Comparison of ENCODE assay signal across 8 cellular contexts in the genomic region with DNA sequence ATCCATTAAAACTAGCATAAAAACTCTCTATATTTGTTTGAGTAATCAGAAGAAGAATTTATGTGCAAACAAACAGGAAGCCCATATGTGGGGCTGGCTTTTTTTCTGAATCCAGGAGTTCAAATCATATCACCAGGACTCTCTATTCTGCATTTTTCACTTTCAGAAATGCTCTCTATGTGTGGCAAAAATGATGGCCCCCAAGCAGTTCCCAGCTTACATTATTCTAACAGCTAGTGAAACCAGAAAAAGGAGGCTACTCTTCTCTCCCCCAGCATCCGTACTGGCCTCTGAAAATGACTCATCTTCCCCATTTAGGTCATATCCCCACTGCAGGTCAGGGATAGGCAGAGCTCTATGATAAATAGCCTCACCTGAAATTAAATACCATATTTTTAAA.
DNase-seq lines count a peak whose midpoint lies in the region; ATAC-seq lines count a peak whose summit lies in the region.

No MANE protein-coding gene starts in this region.

- DNase-seq in caudate nucleus (lab: John Stamatoyannopoulos, UW), result no peak
- no peak for DNase-seq in GM03348 (ENCODE audit: low spot score)
- no peak for DNase-seq in inferior parietal cortex (ENCODE audit: extremely low spot score)
- no peak for DNase-seq in stimulated activated CD4-positive, alpha-beta T cell treated with anti-CD3 and anti-CD28 coated beads, Interleukin-4, amount 100 ng/mL, for 1 hour
- no peak for DNase-seq in SHP77 (lab: John Stamatoyannopoulos, UW)

- ATAC-seq in GM18520 (IDR thresholded peaks at IDR 0.05; ENCODE audit: unreplicated experiment), result peak; percentile 86
- ATAC-seq in GM21528 (IDR thresholded peaks at IDR 0.05; ENCODE audit: low FRiP score, unreplicated experiment), result peak; percentile 94
- ATAC-seq in HG03575 (IDR thresholded peaks at IDR 0.05; ENCODE audit: extremely low read depth, insufficient number of reproducible peaks, low FRiP score, unreplicated experiment), result peak; percentile 79

- peak overlapping the region; percentile 21 for H3K27ac ChIP-seq in caudate nucleus (ENCODE audit: low read depth, low read length)
